ENCODE assay signal across 1 cellular context in the genomic region with DNA sequence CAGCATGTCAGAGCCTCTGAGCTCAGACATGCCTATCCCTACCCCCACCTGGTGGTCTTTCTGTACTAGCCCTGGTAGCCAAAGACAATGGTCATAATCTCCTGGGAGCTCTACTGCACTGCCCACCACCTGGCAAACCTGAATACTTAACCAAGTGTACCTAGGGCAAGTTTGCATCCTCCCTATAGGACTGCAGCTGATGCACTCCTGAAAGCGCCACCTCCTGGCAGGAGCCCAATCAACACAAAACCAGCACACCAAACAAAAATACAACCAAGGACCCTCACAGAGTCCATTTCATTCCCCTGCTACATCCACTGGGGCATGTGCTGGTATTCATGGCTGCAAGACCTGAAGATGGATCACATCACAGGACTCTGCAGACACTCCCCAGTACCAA.
TF ChIP-seq lines count a peak whose summit lies in the region.

No MANE protein-coding gene starts in this region.

TF ChIP-seq in HCT116, 20 proteins besides CTCF, POLR2A, EP300 and RAD21 (continued from another document):
- TF ChIP-seq ATF3 (IDR thresholded peaks at IDR 0.05) (no peak), ZBTB33 (IDR thresholded peaks at IDR 0.05; ENCODE audit: extremely low read depth, insufficient replicate concordance, low read length) (no peak), EGR1 (IDR thresholded peaks at IDR 0.05; ENCODE audit: low read depth) (no peak), EZH2 (IDR thresholded peaks at IDR 0.05) (no peak), POLR2AphosphoS5 (IDR thresholded peaks at IDR 0.05; ENCODE audit: low read depth, low read length) (no peak)
